ENCODE assay signal across 8 cellular contexts in the genomic region with DNA sequence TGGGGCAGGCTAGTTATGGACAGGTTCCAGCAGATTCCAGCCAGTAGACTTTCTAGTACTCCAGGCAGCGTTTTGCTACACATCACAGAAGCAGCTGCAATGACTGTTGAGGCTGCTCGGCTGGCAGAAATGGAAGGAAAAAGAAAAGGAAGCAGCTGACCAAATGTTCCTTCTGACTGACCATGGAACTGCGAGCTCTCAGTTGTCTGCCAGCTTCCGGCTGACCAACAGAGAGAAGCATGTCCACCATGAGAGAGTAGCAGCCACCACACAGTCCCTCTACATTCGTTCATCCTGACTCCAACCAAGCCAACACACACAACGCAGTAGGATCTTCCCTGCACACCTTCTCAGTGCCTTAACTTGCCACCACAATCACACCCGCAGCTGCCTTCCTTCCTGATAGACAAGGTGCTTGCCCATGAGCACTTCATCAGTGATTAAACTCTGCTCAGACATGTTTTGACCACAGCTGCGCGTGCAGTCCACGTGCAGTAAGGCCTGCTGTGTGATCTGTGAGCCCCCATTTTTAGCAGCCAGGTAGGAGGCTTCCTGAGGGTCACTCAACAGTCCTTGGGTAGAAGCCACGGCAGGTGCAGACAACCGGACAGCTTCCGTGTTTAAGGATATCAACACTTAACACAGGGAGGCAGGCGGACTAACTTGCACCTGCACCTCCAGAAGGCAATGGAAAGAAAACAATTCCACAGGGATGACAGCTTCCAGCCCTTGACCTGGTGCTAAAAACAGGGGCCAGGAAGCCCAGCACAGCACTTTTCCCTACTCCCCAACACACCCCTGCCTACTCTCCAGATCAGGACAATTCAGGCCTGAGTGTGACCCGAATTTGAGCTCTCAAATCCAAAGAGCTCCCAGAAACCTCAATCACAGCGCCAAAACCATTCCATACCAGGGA. TPM values are rescaled to one million over a fixed set of nuclear protein-coding genes. Genes with fewer than 3 reads are reported as not detected.
DNase-seq lines count a peak whose midpoint lies in the region; ATAC-seq and TF ChIP-seq lines count a peak whose summit lies in the region.

No MANE protein-coding gene starts in this region.

- intact Hi-C loops in CD14-positive monocyte (cut with micrococcal nuclease) (no loop called here), left ventricle myocardium superior (cut with micrococcal nuclease) (no loop called here), psoas muscle (cut with DNase I) (no loop called here)

- 14 to 21% (median 20%) methylated on average over 16 of the region's 16 CpGs for WGBS in psoas muscle, 3 donors

- no peaks in the 10 kb centered on the region for H3K27me3 Mint-ChIP-seq in CD14-positive monocyte (ENCODE audit: low read depth in 3 of 3)

- no peak overlapping the region for H2AFZ ChIP-seq in OCI-LY1 (ENCODE audit: low read length)

- H3K27ac ChIP-seq in OCI-LY1 (ENCODE audit: low read depth, low read length, poor library complexity, severe bottlenecking): peak overlapping the region; percentile 70
- H3K27ac ChIP-seq in psoas muscle: peak overlapping the region; percentile 87

- ATAC-seq in GM21576 (IDR thresholded peaks at IDR 0.05; ENCODE audit: unreplicated experiment) (peak; percentile 25), left ventricle myocardium superior (peak; percentile 27), psoas muscle (peak; percentile 46 to 70 (median 50)), GM18520 (IDR thresholded peaks at IDR 0.05; ENCODE audit: unreplicated experiment) (no peak)

- H3K9ac ChIP-seq in OCI-LY1 (ENCODE audit: low read length) (peak overlapping the region; percentile 96), adipocyte (ENCODE audit: low read length) (peak overlapping the region; percentile 76)

- H3F3A ChIP-seq in OCI-LY1 (ENCODE audit: insufficient read depth, low read length): 0 out of 2 replicates have a peak, but pooled peaks cover 4% of the 10 kb centered on the region

- H3K9me3 Mint-ChIP-seq in CD14-positive monocyte: no peaks in the 10 kb centered on the region

- H3K4me3 Mint-ChIP-seq in CD14-positive monocyte: peak overlapping the region; percentile 84 to 99

- peak overlapping the region; percentile 82 for H3K4me2 ChIP-seq in OCI-LY1 (ENCODE audit: low read length)

- H3K36me3 Mint-ChIP-seq in CD14-positive monocyte: peaks cover 0 to 4% of the 10 kb centered on the region in 2 donors

- peaks cover 56% of the 10 kb centered on the region for H3K4me1 Mint-ChIP-seq in CD14-positive monocyte

- peak overlapping the region; percentile 47 to 95 (median 82) for H3K27ac Mint-ChIP-seq in CD14-positive monocyte

- TF ChIP-seq CTCF in CD14-positive monocyte (IDR thresholded peaks at IDR 0.05) (no peak), OCI-LY1 (IDR thresholded peaks at IDR 0.05; ENCODE audit: low read length) (no peak), psoas muscle (IDR thresholded peaks at IDR 0.05) (no peak)

- H3K4me3 ChIP-seq in OCI-LY1 (ENCODE audit: low read depth, low read length, poor library complexity, severe bottlenecking) (peak overlapping the region; percentile 99), adipocyte (ENCODE audit: low read length) (peak overlapping the region; percentile 86), psoas muscle (peak overlapping the region; percentile 71)

- peaks cover 20% of the 10 kb centered on the region; the same call in 1 of the 2 replicates for H3K36me3 ChIP-seq in OCI-LY1 (ENCODE audit: insufficient read depth, low read length)
- no peaks in the 10 kb centered on the region for H3K36me3 ChIP-seq in adipocyte (ENCODE audit: control insufficient read depth, insufficient read depth, low read length, severe bottlenecking)
- H3K36me3 ChIP-seq in psoas muscle (ENCODE audit: insufficient read depth in 1 of 2, low read depth in 1 of 2): no peaks in the 10 kb centered on the region

- H3K9me3 ChIP-seq in OCI-LY1 (ENCODE audit: low read length) (no peaks in the 10 kb centered on the region), adipocyte (ENCODE audit: control insufficient read depth, low read length) (no peaks in the 10 kb centered on the region), psoas muscle (no peaks in the 10 kb centered on the region)

- DNase-seq in CD14-positive monocyte (ENCODE audit: low spot score): no peak
- DNase-seq in adipocyte (ENCODE audit: low read depth): peak; percentile 40
- no peak for DNase-seq in left ventricle myocardium superior
- peak in 1 of 2 donors; percentile 61 for DNase-seq in psoas muscle
- no peak for DNase-seq in occipital lobe (lab: John Stamatoyannopoulos, UW)

- H4K20me1 ChIP-seq in OCI-LY1 (ENCODE audit: insufficient read depth, low read length): no peaks in the 10 kb centered on the region

- peaks cover 54% of the 10 kb centered on the region for H3K79me2 ChIP-seq in OCI-LY1 (ENCODE audit: insufficient read depth, low read length)

- H3K27me3 ChIP-seq in OCI-LY1 (ENCODE audit: insufficient read depth, low read length): no peaks in the 10 kb centered on the region
- no peaks in the 10 kb centered on the region for H3K27me3 ChIP-seq in adipocyte (replicated peaks; ENCODE audit: control insufficient read depth, insufficient read depth, low read length)
- H3K27me3 ChIP-seq in psoas muscle (ENCODE audit: insufficient read depth in 3 of 3, low read length in 2 of 3): no peaks in the 10 kb centered on the region

- H3K4me1 ChIP-seq in OCI-LY1 (ENCODE audit: insufficient read depth, low read length, severe bottlenecking) (peaks cover 39% of the 10 kb centered on the region), adipocyte (ENCODE audit: control insufficient read depth, insufficient read depth, low read length) (peaks cover 49% of the 10 kb centered on the region), psoas muscle (peaks cover 27% of the 10 kb centered on the region)

- H3K9me2 ChIP-seq in OCI-LY1 (ENCODE audit: low read depth, low read length): no peaks in the 10 kb centered on the region

RNA-seq across cellular contexts. Expression of a gene that starts 1.0 kb away (rescaled TPM):
- polyA plus RNA-seq in CD14-positive monocyte (10 to 100 TPM in 1 of 2 donors, 1 to 10 TPM in 1; 10.0 to 10.5 TPM), psoas muscle (10 to 100 TPM in 1 of 3 donors, 1 to 10 TPM in 2; 5.4 to 18.2 (median 8.8) TPM)
- total RNA-seq in left ventricle myocardium superior (9.8 TPM), psoas muscle (10 to 100 TPM; 13.3 to 21.4 (median 16.8) TPM), occipital lobe (25.0 TPM)

RNA-seq across cellular contexts. Expression of a gene that starts 8.8 kb away (rescaled TPM):
- polyA plus RNA-seq in CD14-positive monocyte: 10 to 100 TPM in 1 of 2 donors, 1 to 10 TPM in 1; 8.6 to 10.4 TPM
- 18.6 TPM for total RNA-seq in left ventricle myocardium superior
- 10 to 100 TPM; 14.8 to 19.4 (median 15.5) TPM for total RNA-seq in psoas muscle
- polyA plus RNA-seq in psoas muscle: 10 to 100 TPM; 13.2 to 24.6 (median 14.3) TPM
- total RNA-seq in occipital lobe: 33.5 TPM
